In the genomic region with DNA sequence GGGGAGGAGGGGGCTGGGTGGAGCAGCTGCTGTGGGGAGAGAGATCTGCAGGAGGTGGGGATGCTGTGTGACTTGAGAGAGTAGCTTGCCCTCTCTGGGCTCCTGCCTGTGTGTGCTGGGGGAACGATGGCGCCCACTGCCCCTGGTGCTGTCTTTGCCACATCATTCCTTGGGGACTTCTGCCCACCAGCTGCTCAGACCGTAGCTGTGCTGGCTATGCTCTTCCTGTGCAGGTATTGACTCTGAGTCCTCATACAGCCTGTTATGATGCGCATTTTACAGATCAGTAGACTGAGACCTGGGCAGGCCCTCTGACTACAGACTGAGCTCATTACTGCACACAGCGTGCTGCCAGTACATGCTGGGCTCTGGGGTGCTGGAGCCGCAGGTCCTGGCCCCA, we compare ENCODE assay signal across 11 cellular contexts. TPM values are rescaled to one million over a fixed set of nuclear protein-coding genes. Genes with fewer than 3 reads are reported as not detected.
DNase-seq lines count a peak whose midpoint lies in the region; ATAC-seq, FAIRE-seq and TF ChIP-seq lines count a peak whose summit lies in the region.
"Had no signal": no experiment of that assay in that cellular context is flagged by ENCODE, and none has a peak within 500 bp of the region (broad histone marks: within the 10 kb centered on the region; RNA-seq: fewer than 3 reads in every experiment).

No MANE protein-coding gene starts in this region.

- H3K4me1 Mint-ChIP-seq in activated CD4-positive, alpha-beta memory T cell treated with anti-CD3 and anti-CD28 coated beads, Interleukin-2, amount 10 ng/mL, durations not matched to agents 7 days and 5 days, result peaks cover 51% of the 10 kb centered on the region
- peaks cover 26% of the 10 kb centered on the region for H3K4me1 Mint-ChIP-seq in activated CD4-positive, alpha-beta memory T cell treated with anti-CD3 and anti-CD28 coated beads for 36 hours (ENCODE audit: low read depth)
- H3K4me1 Mint-ChIP-seq in astrocyte (ENCODE audit: low read depth, unreplicated experiment), result peaks cover 18% of the 10 kb centered on the region

- peaks cover 79% of the 10 kb centered on the region for H4K20me1 ChIP-seq in astrocyte (ENCODE audit: insufficient read depth, low read length)

- H3K9me3 ChIP-seq in astrocyte (ENCODE audit: insufficient read depth, low read depth, low read length), result no peaks in the 10 kb centered on the region
- H3K9me3 ChIP-seq in lung (ENCODE audit: control insufficient read depth in 2 of 2, insufficient read depth in 1 of 2, low read length in 1 of 2), result no peaks in the 10 kb centered on the region

- H3K27ac Mint-ChIP-seq in activated CD4-positive, alpha-beta memory T cell treated with anti-CD3 and anti-CD28 coated beads, Interleukin-2, amount 10 ng/mL, durations not matched to agents 7 days and 5 days, result peak overlapping the region; percentile 9
- H3K27ac Mint-ChIP-seq in activated CD4-positive, alpha-beta memory T cell treated with anti-CD3 and anti-CD28 coated beads for 36 hours, result no peak overlapping the region
- H3K27ac Mint-ChIP-seq in astrocyte (ENCODE audit: unreplicated experiment), result peak overlapping the region; percentile 55

- POLR2A ChIA-PET in activated CD4-positive, alpha-beta memory T cell treated with anti-CD3 and anti-CD28 coated beads, Interleukin-2, amount 10 ng/mL, durations not matched to agents 7 days and 5 days (lab: Charles Lee), result interaction anchor here (1.2 to 1.8 kb wide), 5 partner anchors 9 to 68 kb away, joined by 3 to 8 read pairs (median 4); a partner anchor contains a TSS
- POLR2A ChIA-PET in activated CD4-positive, alpha-beta memory T cell treated with anti-CD3 and anti-CD28 coated beads for 36 hours (lab: Charles Lee), result interaction anchor here (1.1 kb wide), 1 partner anchor 9 kb away, joined by 3 read pairs; no protein-coding TSS in a partner anchor
- POLR2A ChIA-PET in GM10248 (lab: Yijun Ruan, JAX), result no interaction called here

- DNase-seq in activated CD4-positive, alpha-beta memory T cell treated with anti-CD3 and anti-CD28 coated beads, Interleukin-2, amount 10 ng/mL, durations not matched to agents 7 days and 5 days, result no peak
- no peak for DNase-seq in activated CD4-positive, alpha-beta memory T cell treated with anti-CD3 and anti-CD28 coated beads for 36 hours
- DNase-seq in astrocyte (ENCODE audit: low read depth) (no peak), lung (ENCODE audit: low spot score) (no peak), substantia nigra (lab: John Stamatoyannopoulos, UW) (no peak), superior temporal gyrus (ENCODE audit: extremely low spot score) (no peak), RKO (ENCODE audit: low spot score) (no peak), GM10248 (ENCODE audit: extremely low spot score) (no peak)
- DNase-seq: activated gamma-delta T cell, NCI-H524 treated with DMSO at 0.1 percent for 48 hours had no signal

- peaks cover 62% of the 10 kb centered on the region for H3K79me2 ChIP-seq in astrocyte (ENCODE audit: insufficient read depth, low read length)

- H3K4me3 ChIP-seq in astrocyte (ENCODE audit: insufficient read depth, low read depth, low read length) (no peak overlapping the region), lung (no peak overlapping the region)
- H3K4me3 ChIP-seq: GM23248 had no signal

- CTCF ChIA-PET in activated CD4-positive, alpha-beta memory T cell treated with anti-CD3 and anti-CD28 coated beads, Interleukin-2, amount 10 ng/mL, durations not matched to agents 7 days and 5 days (lab: Charles Lee), result interaction anchor here (1.1 to 6.5 kb wide), 3 partner anchors 24 to 95 kb away, joined by 3 to 57 read pairs (median 4); a partner anchor contains a TSS
- CTCF ChIA-PET in activated CD4-positive, alpha-beta memory T cell treated with anti-CD3 and anti-CD28 coated beads for 36 hours (lab: Charles Lee), result interaction anchor here (0.7 to 3.7 kb wide), 4 partner anchors 10 to 95 kb away, joined by 3 to 23 read pairs (median 4); a partner anchor contains a TSS
- CTCF ChIA-PET in GM10248 (lab: Yijun Ruan, JAX), result interaction anchor here (0.9 to 1.9 kb wide), 6 partner anchors 8 to 95 kb away, joined by 3 to 11 read pairs (median 4); a partner anchor contains a TSS

- H3K36me3 ChIP-seq in astrocyte (ENCODE audit: insufficient read depth, low read length), result peaks cover 8% of the 10 kb centered on the region
- peaks cover 2 to 16% of the 10 kb centered on the region in 2 donors for H3K36me3 ChIP-seq in lung (ENCODE audit: control insufficient read depth in 2 of 2, insufficient read depth in 2 of 2, low read length in 2 of 2)

- H3K9me3 Mint-ChIP-seq in activated CD4-positive, alpha-beta memory T cell treated with anti-CD3 and anti-CD28 coated beads, Interleukin-2, amount 10 ng/mL, durations not matched to agents 7 days and 5 days, result no peaks in the 10 kb centered on the region
- no peaks in the 10 kb centered on the region for H3K9me3 Mint-ChIP-seq in activated CD4-positive, alpha-beta memory T cell treated with anti-CD3 and anti-CD28 coated beads for 36 hours
- H3K9me3 Mint-ChIP-seq in astrocyte (ENCODE audit: unreplicated experiment), result no peaks in the 10 kb centered on the region

- peaks cover 26% of the 10 kb centered on the region for H3K36me3 Mint-ChIP-seq in activated CD4-positive, alpha-beta memory T cell treated with anti-CD3 and anti-CD28 coated beads, Interleukin-2, amount 10 ng/mL, durations not matched to agents 7 days and 5 days (ENCODE audit: low read depth)
- H3K36me3 Mint-ChIP-seq in activated CD4-positive, alpha-beta memory T cell treated with anti-CD3 and anti-CD28 coated beads for 36 hours, result peaks cover 11% of the 10 kb centered on the region
- peaks cover 13% of the 10 kb centered on the region for H3K36me3 Mint-ChIP-seq in astrocyte (ENCODE audit: low read depth, unreplicated experiment)

- no peak overlapping the region for H3K9ac ChIP-seq in astrocyte (ENCODE audit: low read length)
- H3K9ac ChIP-seq: GM23248 had no signal

- ATAC-seq in lung (ENCODE audit: insufficient read depth, low FRiP score), result no peak

- TF ChIP-seq CTCF in astrocyte (IDR thresholded peaks at IDR 0.05; ENCODE audit: insufficient read depth, low read depth, low read length) (no peak), lung (IDR thresholded peaks at IDR 0.05; ENCODE audit: control extremely low read depth, extremely low read depth) (no peak), GM10248 (IDR thresholded peaks at IDR 0.05; ENCODE audit: control extremely low read depth, extremely low read depth, low read depth, missing control alignments) (no peak)

- WGBS in lung, 2 donors, result 87 to 90% methylated on average over 6 of the region's 6 CpGs

- H3K4me1 ChIP-seq in astrocyte (ENCODE audit: insufficient read depth, low read length) (peaks cover 9% of the 10 kb centered on the region), lung (ENCODE audit: control insufficient read depth in 2 of 2, insufficient read depth in 2 of 2, low read length in 2 of 2) (peaks cover 30 to 37% of the 10 kb centered on the region in 2 donors)

- H3K27ac ChIP-seq in astrocyte (ENCODE audit: low read depth, low read length), result no peak overlapping the region
- H3K27ac ChIP-seq in lung (ENCODE audit: low read depth in 1 of 2, low read length in 1 of 2), result peak overlapping the region; percentile 37 to 89
- peak overlapping the region; percentile 95 for H3K27ac ChIP-seq in substantia nigra (ENCODE audit: low read depth, low read length, poor library complexity, severe bottlenecking)
- H3K27ac ChIP-seq: GM23248 had no signal

- H3K27me3 ChIP-seq in astrocyte (ENCODE audit: insufficient read depth, low read length), result no peaks in the 10 kb centered on the region
- no peaks in the 10 kb centered on the region for H3K27me3 ChIP-seq in lung (ENCODE audit: control insufficient read depth, insufficient read depth)

- no peaks in the 10 kb centered on the region for H3K27me3 Mint-ChIP-seq in activated CD4-positive, alpha-beta memory T cell treated with anti-CD3 and anti-CD28 coated beads, Interleukin-2, amount 10 ng/mL, durations not matched to agents 7 days and 5 days
- no peaks in the 10 kb centered on the region for H3K27me3 Mint-ChIP-seq in activated CD4-positive, alpha-beta memory T cell treated with anti-CD3 and anti-CD28 coated beads for 36 hours
- no peaks in the 10 kb centered on the region for H3K27me3 Mint-ChIP-seq in astrocyte (ENCODE audit: low read depth, unreplicated experiment)

- no peak overlapping the region for H3K4me3 Mint-ChIP-seq in activated CD4-positive, alpha-beta memory T cell treated with anti-CD3 and anti-CD28 coated beads, Interleukin-2, amount 10 ng/mL, durations not matched to agents 7 days and 5 days
- H3K4me3 Mint-ChIP-seq in activated CD4-positive, alpha-beta memory T cell treated with anti-CD3 and anti-CD28 coated beads for 36 hours, result no peak overlapping the region
- no peak overlapping the region for H3K4me3 Mint-ChIP-seq in astrocyte (ENCODE audit: unreplicated experiment)

- no peak overlapping the region for H2AFZ ChIP-seq in astrocyte (ENCODE audit: low read depth, low read length)
- H2AFZ ChIP-seq: GM23248 had no signal

- no peak for FAIRE-seq in astrocyte (lab: Jason Lieb, UNC)

- H3K4me2 ChIP-seq in astrocyte (ENCODE audit: low read length), result no peak overlapping the region

- intact Hi-C loops in activated CD4-positive, alpha-beta memory T cell treated with anti-CD3 and anti-CD28 coated beads for 36 hours (cut with micrococcal nuclease), result no loop called here

RNA-seq across cellular contexts. Expression of a gene that starts 51.1 kb away (rescaled TPM):
- total RNA-seq in activated CD4-positive, alpha-beta memory T cell treated with anti-CD3 and anti-CD28 coated beads, Interleukin-2, amount 10 ng/mL, durations not matched to agents 7 days and 5 days, result 100 to 1,000 TPM; 277 to 288 TPM
- 100 to 1,000 TPM; 171 to 173 TPM for total RNA-seq in activated CD4-positive, alpha-beta memory T cell treated with anti-CD3 and anti-CD28 coated beads for 36 hours
- total RNA-seq in astrocyte (129 TPM in 2 replicates), lung (100 to 1,000 TPM; 202 to 277 TPM)
- polyA plus RNA-seq in lung, result 100 to 1,000 TPM; 172 to 206 TPM
